Comparison of ENCODE assay signal across 1 cellular context in genomic region chr2:230254152-230254881, GRCh38.
TF ChIP-seq lines count a peak whose summit lies in the region.

No MANE protein-coding gene starts in this region.

TF ChIP-seq in WTC11, 78 proteins besides CTCF, POLR2A, EP300 and RAD21 (continued from another document):
- TF ChIP-seq HMGXB4 (CRISPR knock-in tag; IDR thresholded peaks at IDR 0.05): no peak
- TF ChIP-seq USF1 (CRISPR knock-in tag; IDR thresholded peaks at IDR 0.05): no peak
- no peak for TF ChIP-seq ESRRA (CRISPR knock-in tag; IDR thresholded peaks at IDR 0.05; ENCODE audit: borderline replicate concordance)
- TF ChIP-seq FOXK1 (CRISPR knock-in tag; IDR thresholded peaks at IDR 0.05): no peak
- no peak for TF ChIP-seq PRDM15 (CRISPR knock-in tag; IDR thresholded peaks at IDR 0.05)
- TF ChIP-seq NR1H2 (CRISPR knock-in tag; IDR thresholded peaks at IDR 0.05): no peak
- TF ChIP-seq IRF1 (CRISPR knock-in tag; IDR thresholded peaks at IDR 0.05): no peak
- no peak for TF ChIP-seq TCF7 (CRISPR knock-in tag; IDR thresholded peaks at IDR 0.05; ENCODE audit: low read depth)
- no peak for TF ChIP-seq ARID4B (CRISPR knock-in tag; IDR thresholded peaks at IDR 0.05; ENCODE audit: borderline replicate concordance)
- no peak for TF ChIP-seq ZNF232 (CRISPR knock-in tag; IDR thresholded peaks at IDR 0.05)
- TF ChIP-seq ATF6 (CRISPR knock-in tag; IDR thresholded peaks at IDR 0.05): no peak
- TF ChIP-seq, protein P1, sequence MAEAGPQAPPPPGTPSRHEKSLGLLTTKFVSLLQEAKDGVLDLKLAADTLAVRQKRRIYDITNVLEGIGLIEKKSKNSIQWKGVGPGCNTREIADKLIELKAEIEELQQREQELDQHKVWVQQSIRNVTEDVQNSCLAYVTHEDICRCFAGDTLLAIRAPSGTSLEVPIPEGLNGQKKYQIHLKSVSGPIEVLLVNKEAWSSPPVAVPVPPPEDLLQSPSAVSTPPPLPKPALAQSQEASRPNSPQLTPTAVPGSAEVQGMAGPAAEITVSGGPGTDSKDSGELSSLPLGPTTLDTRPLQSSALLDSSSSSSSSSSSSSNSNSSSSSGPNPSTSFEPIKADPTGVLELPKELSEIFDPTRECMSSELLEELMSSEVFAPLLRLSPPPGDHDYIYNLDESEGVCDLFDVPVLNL (CRISPR knock-in tag; IDR thresholded peaks at IDR 0.05; ENCODE audit: borderline replicate concordance, low read depth): no peak
